In genomic region chr9:98254236-98255063, GRCh38 we compare ENCODE assay signal across 8 cellular contexts. TPM values are rescaled to one million over a fixed set of nuclear protein-coding genes. Genes with fewer than 3 reads are reported as not detected.
DNase-seq lines count a peak whose midpoint lies in the region; ATAC-seq and TF ChIP-seq lines count a peak whose summit lies in the region.

No MANE protein-coding gene starts in this region.

- H3K79me2 ChIP-seq in GM23248 (ENCODE audit: insufficient read depth): peaks cover 72% of the 10 kb centered on the region

- no peaks in the 10 kb centered on the region for H3K36me3 ChIP-seq in GM23248 (ENCODE audit: low read depth)
- peaks cover 2% of the 10 kb centered on the region for H3K36me3 ChIP-seq in WERI-Rb-1
- no peaks in the 10 kb centered on the region for H3K36me3 ChIP-seq in gastrocnemius medialis

- no peak for TF ChIP-seq CTCF in WERI-Rb-1 (IDR thresholded peaks at IDR 0.05; ENCODE audit: low read depth, low read length)
- no peak for TF ChIP-seq CTCF in foreskin keratinocyte (conservative IDR thresholded peaks at IDR 0.05)
- TF ChIP-seq CTCF in gastrocnemius medialis (IDR thresholded peaks at IDR 0.05 in 4 of 5, conservative IDR thresholded peaks at IDR 0.05 in 1 of 5): no peak
- no peak for TF ChIP-seq CTCF in GM13977 (IDR thresholded peaks at IDR 0.05; ENCODE audit: extremely low read depth, insufficient read depth, missing control alignments)

- H3K9me2 ChIP-seq in GM23248 (ENCODE audit: insufficient read depth): no peaks in the 10 kb centered on the region

- DNase-seq in GM23248 (peak; percentile 24), WERI-Rb-1 (no peak), foreskin keratinocyte (peak; percentile 48 to 68), gastrocnemius medialis (no peak), T-helper 9 cell (no peak), NCI-H187 (lab: John Stamatoyannopoulos, UW) (no peak), cerebellar nuclear complex (lab: John Stamatoyannopoulos, UW) (no peak), GM13977 (ENCODE audit: low spot score) (no peak)

- peak overlapping the region; percentile 85 for H2AFZ ChIP-seq in GM23248

- no peak for TF ChIP-seq POLR2A in gastrocnemius medialis (IDR thresholded peaks at IDR 0.05)

- no peaks in the 10 kb centered on the region for H4K20me1 ChIP-seq in GM23248 (ENCODE audit: insufficient read depth)

- intact Hi-C loops in gastrocnemius medialis (cut with DNase I; ENCODE audit: low total_unique reads): loop anchor here (1.0 to 5.0 kb wide), 6 partner anchors 62 to 622 kb away; partner anchors contain the start of genes ANP32B, CORO2A, NANS and NCBP1

- H3K9ac ChIP-seq in GM23248: peak overlapping the region; percentile 86

- WGBS in GM23248 (ENCODE audit: low coverage in 1 of 2, low lambda C conversion rate in 2 of 2, missing lambda C conversion rate in 2 of 2), 2 experiments: 15 to 20% methylated on average over 6 of the region's 6 CpGs

- peaks cover 47% of the 10 kb centered on the region for H3F3A ChIP-seq in GM23248 (ENCODE audit: insufficient read depth)

- H3K27me3 ChIP-seq in GM23248 (replicated peaks; ENCODE audit: insufficient read depth): no peaks in the 10 kb centered on the region
- H3K27me3 ChIP-seq in WERI-Rb-1 (ENCODE audit: insufficient read depth, low read depth, severe bottlenecking): no peaks in the 10 kb centered on the region
- H3K27me3 ChIP-seq in foreskin keratinocyte: no peaks in the 10 kb centered on the region
- no peaks in the 10 kb centered on the region for H3K27me3 ChIP-seq in gastrocnemius medialis

- in situ Hi-C loops in GM23248 (cut with MboI) (no loop called here), gastrocnemius medialis (cut with MboI; ENCODE audit: low sequenced_read_pairs in 4 of 4) (loop anchor here (10.0 to 25.0 kb wide), 4 partner anchors 192 to 550 kb away; partner anchors contain the start of genes TRMO (in 2 of the 4) and NANS (in 1 of the 4)), GM13977 (cut with MboI; ENCODE audit: low pct_unique_long_range_greater_than_20kb, low sequenced_read_pairs, unreplicated experiment) (loop anchor here (25.0 kb wide), 1 partner anchor 317 kb away; the partner anchor contains the start of gene HEMGN)

- H3K4me1 ChIP-seq in GM23248 (ENCODE audit: insufficient read depth) (peaks cover 39% of the 10 kb centered on the region), foreskin keratinocyte (peaks cover 19% of the 10 kb centered on the region), gastrocnemius medialis (peaks cover 12 to 20% of the 10 kb centered on the region in 2 donors)

- peak overlapping the region; percentile 96 for H3K4me2 ChIP-seq in GM23248 (ENCODE audit: unreplicated experiment)

- H3K9me3 ChIP-seq in GM23248 (ENCODE audit: low read depth) (no peaks in the 10 kb centered on the region), WERI-Rb-1 (ENCODE audit: severe bottlenecking) (no peaks in the 10 kb centered on the region), gastrocnemius medialis (no peaks in the 10 kb centered on the region)

- peak; percentile 3 for ATAC-seq in foreskin keratinocyte
- ATAC-seq in gastrocnemius medialis: no peak

- H3K27ac ChIP-seq in GM23248 (peak overlapping the region; percentile 98), WERI-Rb-1 (no peak overlapping the region), foreskin keratinocyte (peak overlapping the region; percentile 45), gastrocnemius medialis (peak overlapping the region in 1 of 4 donors; percentile 92)

- H3K4me3 ChIP-seq in GM23248 (peak overlapping the region; percentile 99), WERI-Rb-1 (ENCODE audit: low read depth, low read length) (peak overlapping the region; percentile 81; the same call in 1 of the 2 replicates), gastrocnemius medialis (peak overlapping the region; percentile 76 to 100 (median 78))

RNA-seq across cellular contexts. Expression of gene TBC1D2, which starts 1.0 kb away (rescaled TPM):
- total RNA-seq in GM23248 (2014; rRNA removed; shearing (Covaris generic)): 57.5 and 58.4 TPM in 2 replicates
- polyA plus RNA-seq in GM23248 (2016; fragmentation: Nextera tagmentation; extraction: Ambion mirVana): 56.2 and 58.9 TPM in 2 replicates
- total RNA-seq in foreskin keratinocyte: 76.8 and 85.0 TPM in 2 replicates
- 69.1 and 80.7 TPM in 2 replicates for polyA plus RNA-seq in foreskin keratinocyte
- total RNA-seq in gastrocnemius medialis: 1 to 10 TPM in 2 of 4 donors, under 1 TPM in 2; 0.66 to 2.9 (median 1.6) TPM

Comparison
In these comparisons a context has a peak if more than half of its experiments do, and no peak if none do; other contexts are left out.
1. DNase-seq: peak in GM23248 (single experiment) and foreskin keratinocyte (2 of 2); none in WERI-Rb-1 (single experiment), gastrocnemius medialis (0 of 2), T-helper 9 cell (single experiment), NCI-H187 (0 of 2), cerebellar nuclear complex (0 of 2) and GM13977 (single experiment).
2. RNA of gene TBC1D2, which starts 1.0 kb away (total RNA-seq): 76.8 to 85.0 TPM in foreskin keratinocyte and 57.5 to 58.4 TPM in GM23248; 0.66 to 2.9 TPM in gastrocnemius medialis; every median in the first group is over 10 times any median in the second.
3. Peak in every context shown above with its lines, with median percentiles within 50 percentile points of each other: H3K4me3 ChIP-seq.